Comparison of ENCODE assay signal across 21 cellular contexts in genomic region chr19:23312515-23312914, GRCh38.
A peak's percentile ranks its signal among the peaks of the same experiment; 100 is the strongest.
DNase-seq lines count a peak whose midpoint lies in the region; ATAC-seq and TF ChIP-seq lines count a peak whose summit lies in the region.
"Had no signal": no experiment of that assay in that cellular context is flagged by ENCODE, and none has a peak within 500 bp of the region (broad histone marks: within the 10 kb centered on the region; RNA-seq: fewer than 3 reads in every experiment).

No MANE protein-coding gene starts in this region.

- H3K27ac ChIP-seq in RWPE2 (ENCODE audit: poor library complexity, severe bottlenecking) (peak overlapping the region; percentile 19), foreskin keratinocyte (no peak overlapping the region)
- H3K27ac ChIP-seq: HL-60, KMS-11, SK-N-MC had no signal

- H3K4me3 ChIP-seq in RWPE2 (ENCODE audit: severe bottlenecking): no peak overlapping the region
- H3K4me3 ChIP-seq: SK-N-MC had no signal

- H3K4me1 ChIP-seq in RWPE2 (ENCODE audit: insufficient read depth, poor library complexity, severe bottlenecking) (peaks cover 8% of the 10 kb centered on the region), foreskin keratinocyte (no peaks in the 10 kb centered on the region)
- H3K4me1 ChIP-seq: BE2C had no signal

- CTCF ChIA-PET in activated naive CD4-positive, alpha-beta T cell treated with anti-CD3 and anti-CD28 coated beads, Interleukin-2, amount 10 ng/mL, durations not matched to agents 7 days and 5 days (lab: Charles Lee): no interaction called here

- H3K27me3 ChIP-seq in RWPE2 (ENCODE audit: insufficient read depth, poor library complexity, severe bottlenecking) (no peaks in the 10 kb centered on the region), foreskin keratinocyte (no peaks in the 10 kb centered on the region)
- H3K27me3 ChIP-seq: BE2C had no signal

- ATAC-seq in RWPE2 (ENCODE audit: low read depth) (peak; percentile 90), foreskin keratinocyte (peak; percentile 71), HG02970 (IDR thresholded peaks at IDR 0.05; ENCODE audit: low FRiP score, unreplicated experiment) (no peak), HG03442 (IDR thresholded peaks at IDR 0.05; ENCODE audit: unreplicated experiment) (no peak)
- ATAC-seq: T-helper 17 cell had no signal

- peak; percentile 10 for DNase-seq in HS-5 (ENCODE audit: low read depth)
- DNase-seq in RWPE2 (ENCODE audit: low spot score): no peak
- peak; percentile 81 to 96 for DNase-seq in foreskin keratinocyte
- no peak for DNase-seq in activated naive CD4-positive, alpha-beta T cell treated with anti-CD3 and anti-CD28 coated beads, Interleukin-2, amount 10 ng/mL, durations not matched to agents 7 days and 5 days
- no peak for DNase-seq in NOMO-1 (lab: John Stamatoyannopoulos, UW; ENCODE audit: unreplicated experiment in 2 of 2)
- DNase-seq: BE2C, DMS53, MV-4-11, NCI-H1105 treated with DMSO at 0.1 percent for 48 hours, NCI-H2081, NCI-H2171, NCI-H524 treated with DMSO at 0.1 percent for 48 hours, NCI-H82, SHP77, SW 1271, T-helper 17 cell had no signal

- H3K27me3 Mint-ChIP-seq in activated naive CD4-positive, alpha-beta T cell treated with anti-CD3 and anti-CD28 coated beads, Interleukin-2, amount 10 ng/mL, durations not matched to agents 7 days and 5 days: no peaks in the 10 kb centered on the region
- H3K27me3 Mint-ChIP-seq: T-helper 17 cell had no signal

- no peak overlapping the region for H3K4me3 Mint-ChIP-seq in activated naive CD4-positive, alpha-beta T cell treated with anti-CD3 and anti-CD28 coated beads, Interleukin-2, amount 10 ng/mL, durations not matched to agents 7 days and 5 days
- H3K4me3 Mint-ChIP-seq: T-helper 17 cell had no signal

- H3K36me3 Mint-ChIP-seq in activated naive CD4-positive, alpha-beta T cell treated with anti-CD3 and anti-CD28 coated beads, Interleukin-2, amount 10 ng/mL, durations not matched to agents 7 days and 5 days: no peaks in the 10 kb centered on the region

- H3K4me1 Mint-ChIP-seq in activated naive CD4-positive, alpha-beta T cell treated with anti-CD3 and anti-CD28 coated beads, Interleukin-2, amount 10 ng/mL, durations not matched to agents 7 days and 5 days: no peaks in the 10 kb centered on the region
- H3K4me1 Mint-ChIP-seq: T-helper 17 cell had no signal

- no peak for TF ChIP-seq CTCF in RWPE2 (IDR thresholded peaks at IDR 0.05; ENCODE audit: poor library complexity, severe bottlenecking)
- no peak for TF ChIP-seq CTCF in foreskin keratinocyte (conservative IDR thresholded peaks at IDR 0.05)

- H3K27ac Mint-ChIP-seq in activated naive CD4-positive, alpha-beta T cell treated with anti-CD3 and anti-CD28 coated beads, Interleukin-2, amount 10 ng/mL, durations not matched to agents 7 days and 5 days: no peak overlapping the region
- H3K27ac Mint-ChIP-seq: T-helper 17 cell had no signal

- H3K9me3 ChIP-seq in RWPE2 (ENCODE audit: severe bottlenecking): no peaks in the 10 kb centered on the region
- H3K9me3 ChIP-seq: BE2C had no signal

- H3K36me3 ChIP-seq in RWPE2 (ENCODE audit: low read depth): no peaks in the 10 kb centered on the region
- H3K36me3 ChIP-seq: BE2C had no signal

- H3K9me3 Mint-ChIP-seq in activated naive CD4-positive, alpha-beta T cell treated with anti-CD3 and anti-CD28 coated beads, Interleukin-2, amount 10 ng/mL, durations not matched to agents 7 days and 5 days: peaks cover 35% of the 10 kb centered on the region

Comparison
In these comparisons a context has a peak if more than half of its experiments do, and no peak if none do; other contexts are left out.
1. DNase-seq: peak in HS-5 (single experiment) and foreskin keratinocyte (2 of 2); none in RWPE2 (single experiment), activated naive CD4-positive, alpha-beta T cell treated with anti-CD3 and anti-CD28 coated beads, Interleukin-2, amount 10 ng/mL, durations not matched to agents 7 days and 5 days (single experiment) and NOMO-1 (0 of 2).
2. ATAC-seq: peak in RWPE2 (single experiment) and foreskin keratinocyte (single experiment); none in HG02970 (single experiment) and HG03442 (single experiment).